ENCODE assay signal across 36 cellular contexts in genomic region chr1:28141685-28142084, GRCh38.
"Had no signal": no experiment of that assay in that cellular context is flagged by ENCODE, and none has a peak within 500 bp of the region (broad histone marks: within the 10 kb centered on the region; RNA-seq: fewer than 3 reads in every experiment).

No MANE protein-coding gene starts in this region.

- DNase-seq: activated B cell treated with CpG ODN at 0.5 μM for 24 hours; activated CD4-positive, alpha-beta memory T cell treated with anti-CD3 and anti-CD28 coated beads for 36 hours; activated CD4-positive, alpha-beta T cell treated with anti-CD3 and anti-CD28 coated beads for 4 hours; activated CD4-positive, alpha-beta T cell treated with anti-CD3 and anti-CD28 coated beads, Interleukin-2, amount 10 ng/mL, durations not matched to agents 24 days and 14 days; activated CD4-positive, alpha-beta T cell treated with anti-CD3 and anti-CD28 coated beads, Interleukin-2, amount 50 U/mL, for 1 hour; activated CD4-positive, alpha-beta T cell treated with anti-CD3 and anti-CD28 coated beads, Interleukin-2, amount 50 U/mL, for 4 hours; activated CD4-positive, CD25-positive, alpha-beta regulatory T cell treated with anti-CD3 and anti-CD28 coated beads, Interleukin-2, amount 50 U/mL, for 72 hours; activated CD8-positive, alpha-beta memory T cell treated with anti-CD3 and anti-CD28 coated beads, Interleukin-2, amount 50 U/mL, for 4 hours; activated CD8-positive, alpha-beta T cell treated with anti-CD3 and anti-CD28 coated beads for 36 hours; activated effector memory CD4-positive, alpha-beta T cell treated with anti-CD3 and anti-CD28 coated beads, Interleukin-2, amount 50 U/mL, for 16 hours; activated gamma-delta T cell treated with Interleukin-2 at 50 U/mL for 16 hours; activated naive CD4-positive, alpha-beta T cell; activated naive CD4-positive, alpha-beta T cell treated with anti-CD3 and anti-CD28 coated beads for 36 hours; activated naive CD4-positive, alpha-beta T cell treated with anti-CD3 and anti-CD28 coated beads, Interleukin-2, amount 50 U/mL, for 16 hours; activated naive CD8-positive, alpha-beta T cell treated with anti-CD3 and anti-CD28 coated beads for 36 hours; activated T-cell treated with anti-CD3 and anti-CD28 coated beads for 4 hours; activated T-cell treated with anti-CD3 and anti-CD28 coated beads, Interleukin-2, amount 50 U/mL, for 1 hour; activated T-cell treated with anti-CD3 and anti-CD28 coated beads, Interleukin-2, amount 50 U/mL, for 4 hours; activated T-cell treated with anti-CD3 and anti-CD28 coated beads, Interleukin-2, amount 50 U/mL, for 72 hours; adrenal gland; amniotic stem cell; aorta; body of pancreas; brain microvascular endothelial cell; central memory CD4-positive, alpha-beta T cell; T-helper 2 cell; T-helper 9 cell had no signal

- H3K27me3 ChIP-seq: adrenal gland, body of pancreas, brain microvascular endothelial cell, breast epithelium had no signal

- H3K9me3 Mint-ChIP-seq: activated B cell treated with CpG ODN at 0.5 μM for 24 hours; activated CD4-positive, alpha-beta memory T cell treated with anti-CD3 and anti-CD28 coated beads for 36 hours; activated CD4-positive, alpha-beta T cell treated with anti-CD3 and anti-CD28 coated beads, Interleukin-2, amount 10 ng/mL, durations not matched to agents 24 days and 14 days; activated CD8-positive, alpha-beta T cell treated with anti-CD3 and anti-CD28 coated beads for 36 hours; activated naive CD4-positive, alpha-beta T cell treated with anti-CD3 and anti-CD28 coated beads for 36 hours; activated naive CD4-positive, alpha-beta T cell treated with anti-CD3 and anti-CD28 coated beads, Interleukin-2, amount 50 U/mL, for 72 hours; activated naive CD8-positive, alpha-beta T cell treated with anti-CD3 and anti-CD28 coated beads for 36 hours; activated T-cell treated with anti-CD3 and anti-CD28 coated beads, Interleukin-2, amount 50 U/mL, for 4 hours; activated T-cell treated with anti-CD3 and anti-CD28 coated beads, Interleukin-2, amount 50 U/mL, for 72 hours; activated T-helper 1 cell treated with anti-CD3 and anti-CD28 coated beads, Interleukin-12 subunit alpha, Interleukin-12 subunit beta, Interleukin-2, Interleukin-4 antibody, amounts not matched to agents 30 ng/mL and 10 ng/mL and 1 ng/mL, durations not matched to agents 14 hours and 24 hours and 36 hours; activated T-helper 17 cell treated with anti-CD3 and anti-CD28 coated beads, Interleukin-2, amount 50 U/mL, for 72 hours; T-helper 1 cell treated with Interleukin-12 subunit alpha and Interleukin-12 subunit beta and Interleukin-4 antibody, amounts not matched to agents 30 μg/mL and 1 μg/mL, for 36 hours; T-helper 2 cell treated with Interferon-gamma antibody and Interleukin-4, amounts not matched to agents 5 μg/mL and 100 μg/mL, for 36 hours had no signal

- H3K4me3 ChIP-seq: adrenal gland, body of pancreas, breast epithelium had no signal

- H3K4me3 Mint-ChIP-seq: activated B cell treated with CpG ODN at 0.5 μM for 24 hours; activated CD4-positive, alpha-beta memory T cell treated with anti-CD3 and anti-CD28 coated beads for 36 hours; activated CD4-positive, alpha-beta T cell treated with anti-CD3 and anti-CD28 coated beads, Interleukin-2, amount 10 ng/mL, durations not matched to agents 24 days and 14 days; activated CD8-positive, alpha-beta T cell treated with anti-CD3 and anti-CD28 coated beads for 36 hours; activated naive CD4-positive, alpha-beta T cell treated with anti-CD3 and anti-CD28 coated beads for 36 hours; activated naive CD8-positive, alpha-beta T cell treated with anti-CD3 and anti-CD28 coated beads for 36 hours; activated T-cell treated with anti-CD3 and anti-CD28 coated beads, Interleukin-2, amount 50 U/mL, for 4 hours; activated T-cell treated with anti-CD3 and anti-CD28 coated beads, Interleukin-2, amount 50 U/mL, for 72 hours; activated T-helper 1 cell treated with anti-CD3 and anti-CD28 coated beads, Interleukin-12 subunit alpha, Interleukin-12 subunit beta, Interleukin-2, Interleukin-4 antibody, amounts not matched to agents 30 ng/mL and 10 ng/mL and 1 ng/mL, durations not matched to agents 14 hours and 24 hours and 36 hours; activated T-helper 17 cell treated with anti-CD3 and anti-CD28 coated beads, Interleukin-2, amount 50 U/mL, for 72 hours; T-helper 1 cell treated with Interleukin-12 subunit alpha and Interleukin-12 subunit beta and Interleukin-4 antibody, amounts not matched to agents 30 μg/mL and 1 μg/mL, for 36 hours; T-helper 2 cell treated with Interferon-gamma antibody and Interleukin-4, amounts not matched to agents 5 μg/mL and 100 μg/mL, for 36 hours had no signal

- H3K36me3 Mint-ChIP-seq: activated CD4-positive, alpha-beta memory T cell treated with anti-CD3 and anti-CD28 coated beads for 36 hours; activated naive CD4-positive, alpha-beta T cell treated with anti-CD3 and anti-CD28 coated beads, Interleukin-2, amount 50 U/mL, for 72 hours; activated naive CD8-positive, alpha-beta T cell treated with anti-CD3 and anti-CD28 coated beads for 36 hours had no signal

- H3K27me3 Mint-ChIP-seq: activated B cell treated with CpG ODN at 0.5 μM for 24 hours had no signal

- H3K4me1 ChIP-seq: adrenal gland, body of pancreas, breast epithelium had no signal

- H3K36me3 ChIP-seq: adrenal gland, brain microvascular endothelial cell, breast epithelium had no signal

- H3K27ac Mint-ChIP-seq: activated CD4-positive, alpha-beta memory T cell treated with anti-CD3 and anti-CD28 coated beads for 36 hours; activated CD4-positive, alpha-beta T cell treated with anti-CD3 and anti-CD28 coated beads, Interleukin-2, amount 10 ng/mL, durations not matched to agents 24 days and 14 days; activated CD8-positive, alpha-beta T cell treated with anti-CD3 and anti-CD28 coated beads for 36 hours; activated naive CD4-positive, alpha-beta T cell treated with anti-CD3 and anti-CD28 coated beads for 36 hours; activated naive CD4-positive, alpha-beta T cell treated with anti-CD3 and anti-CD28 coated beads, Interleukin-2, amount 50 U/mL, for 72 hours; activated naive CD8-positive, alpha-beta T cell treated with anti-CD3 and anti-CD28 coated beads for 36 hours; activated T-cell treated with anti-CD3 and anti-CD28 coated beads, Interleukin-2, amount 50 U/mL, for 72 hours; activated T-helper 1 cell treated with anti-CD3 and anti-CD28 coated beads, Interleukin-12 subunit alpha, Interleukin-12 subunit beta, Interleukin-2, Interleukin-4 antibody, amounts not matched to agents 30 ng/mL and 10 ng/mL and 1 ng/mL, durations not matched to agents 14 hours and 24 hours and 36 hours; activated T-helper 17 cell treated with anti-CD3 and anti-CD28 coated beads, Interleukin-2, amount 50 U/mL, for 72 hours; T-helper 1 cell treated with Interleukin-12 subunit alpha and Interleukin-12 subunit beta and Interleukin-4 antibody, amounts not matched to agents 30 μg/mL and 1 μg/mL, for 36 hours; T-helper 2 cell treated with Interferon-gamma antibody and Interleukin-4, amounts not matched to agents 5 μg/mL and 100 μg/mL, for 36 hours had no signal

- ATAC-seq: activated CD8-positive, alpha-beta T cell treated with anti-CD3 and anti-CD28 coated beads for 36 hours; activated naive CD4-positive, alpha-beta T cell treated with anti-CD3 and anti-CD28 coated beads, Interleukin-2, amount 50 U/mL, for 72 hours; activated T-cell treated with anti-CD3 and anti-CD28 coated beads, Interleukin-2, amount 50 U/mL, for 4 hours; activated T-cell treated with anti-CD3 and anti-CD28 coated beads, Interleukin-2, amount 50 U/mL, for 72 hours; activated T-helper 17 cell treated with anti-CD3 and anti-CD28 coated beads, Interleukin-2, amount 50 U/mL, for 72 hours; body of pancreas had no signal

- H3K27ac ChIP-seq: adrenal gland, body of pancreas, brain microvascular endothelial cell, breast epithelium, VCaP had no signal

- H3K9me3 ChIP-seq: adrenal gland, body of pancreas, breast epithelium had no signal

- FAIRE-seq: astrocyte, TTC549 had no signal
